In genomic region chr1:1745651-1746565, GRCh38 we compare ENCODE assay signal across 8 cellular contexts. TPM values are rescaled to one million over a fixed set of nuclear protein-coding genes. Genes with fewer than 3 reads are reported as not detected.
A peak's percentile ranks its signal among the peaks of the same experiment; 100 is the strongest.
DNase-seq lines count a peak whose midpoint lies in the region; ATAC-seq and TF ChIP-seq lines count a peak whose summit lies in the region.
"Not testable (repeated sequence)": the region's sequence is repeated elsewhere in the genome, so short reads cannot be mapped to it uniquely, and the experiment has no call there.

No MANE protein-coding gene starts in this region.

- H3K27me3 ChIP-seq in osteoblast (ENCODE audit: insufficient read depth, low read length); stomach: not testable (repeated sequence)

- not testable (repeated sequence) for H3K9me3 ChIP-seq in osteoblast (ENCODE audit: low read depth, low read length); stomach

- not testable (repeated sequence) for TF ChIP-seq POLR2A in stomach (IDR thresholded peaks at IDR 0.05)

- H4K20me1 ChIP-seq in osteoblast (ENCODE audit: insufficient read depth, low read length) = not testable (repeated sequence)

- intact Hi-C loops in stomach (cut with DNase I; ENCODE audit: low total_unique reads) = not testable (repeated sequence)

- 0% methylated on average over 27 to 58 of the region's 101 CpGs; no CpG with 5 or more reads in 1 of the 5 donors for WGBS in stomach, 5 donors

- not testable (repeated sequence) for H3K27me3 Mint-ChIP-seq in HFFc6 (ENCODE audit: insufficient read depth); T-helper 1 cell treated with Interleukin-12 subunit alpha and Interleukin-12 subunit beta and Interleukin-4 antibody, amounts not matched to agents 30 μg/mL and 1 μg/mL, for 36 hours (ENCODE audit: low read depth); activated naive CD8-positive, alpha-beta T cell treated with anti-CD3 and anti-CD28 coated beads, Interleukin-2, amount 10 ng/mL, durations not matched to agents 7 days and 5 days; glutamatergic neuron (ENCODE audit: unreplicated experiment)

- H3K4me1 Mint-ChIP-seq in HFFc6 (ENCODE audit: low read depth); T-helper 1 cell treated with Interleukin-12 subunit alpha and Interleukin-12 subunit beta and Interleukin-4 antibody, amounts not matched to agents 30 μg/mL and 1 μg/mL, for 36 hours (ENCODE audit: low read depth); activated naive CD8-positive, alpha-beta T cell treated with anti-CD3 and anti-CD28 coated beads, Interleukin-2, amount 10 ng/mL, durations not matched to agents 7 days and 5 days; glutamatergic neuron (ENCODE audit: low read depth, unreplicated experiment): not testable (repeated sequence)

- peak overlapping the region; percentile 75 for H3K4me3 Mint-ChIP-seq in HFFc6
- H3K4me3 Mint-ChIP-seq in T-helper 1 cell treated with Interleukin-12 subunit alpha and Interleukin-12 subunit beta and Interleukin-4 antibody, amounts not matched to agents 30 μg/mL and 1 μg/mL, for 36 hours = peak overlapping the region; percentile 10
- H3K4me3 Mint-ChIP-seq in activated naive CD8-positive, alpha-beta T cell treated with anti-CD3 and anti-CD28 coated beads, Interleukin-2, amount 10 ng/mL, durations not matched to agents 7 days and 5 days = peak overlapping the region; percentile 69
- not testable (repeated sequence) for H3K4me3 Mint-ChIP-seq in glutamatergic neuron (ENCODE audit: unreplicated experiment)

- not testable (repeated sequence) for H3K36me3 ChIP-seq in osteoblast (ENCODE audit: insufficient read depth, low read length)
- H3K36me3 ChIP-seq in stomach = peaks cover 0 to 11% (median 4%) of the 10 kb centered on the region in 4 donors

- H3K4me3 ChIP-seq in osteoblast (ENCODE audit: insufficient read depth, low read length) (peak overlapping the region; percentile 58), stomach (peak overlapping the region; percentile 21 to 56 (median 44))

- POLR2A ChIA-PET in activated naive CD8-positive, alpha-beta T cell treated with anti-CD3 and anti-CD28 coated beads, Interleukin-2, amount 10 ng/mL, durations not matched to agents 7 days and 5 days (lab: Charles Lee) = not testable (repeated sequence)

- not testable (repeated sequence) for H3K79me2 ChIP-seq in osteoblast (ENCODE audit: insufficient read depth, low read length)

- not testable (repeated sequence) for TF ChIP-seq CTCF in HFFc6 (IDR thresholded peaks at IDR 0.05); glutamatergic neuron (IDR thresholded peaks at IDR 0.05; ENCODE audit: partially characterized antibody, unreplicated experiment); osteoblast (IDR thresholded peaks at IDR 0.05; ENCODE audit: extremely low read depth, low read depth, low read length)
- TF ChIP-seq CTCF in stomach (IDR thresholded peaks at IDR 0.05) = peak in 2 of 7 experiments; percentile 16 to 51

- peak; percentile 71 for ATAC-seq in activated naive CD8-positive, alpha-beta T cell treated with anti-CD3 and anti-CD28 coated beads, Interleukin-2, amount 10 ng/mL, durations not matched to agents 7 days and 5 days (ENCODE audit: low read depth)

- H3K36me3 Mint-ChIP-seq in HFFc6 (ENCODE audit: low read depth); T-helper 1 cell treated with Interleukin-12 subunit alpha and Interleukin-12 subunit beta and Interleukin-4 antibody, amounts not matched to agents 30 μg/mL and 1 μg/mL, for 36 hours (ENCODE audit: low read depth); activated naive CD8-positive, alpha-beta T cell treated with anti-CD3 and anti-CD28 coated beads, Interleukin-2, amount 10 ng/mL, durations not matched to agents 7 days and 5 days; glutamatergic neuron (ENCODE audit: unreplicated experiment): not testable (repeated sequence)

- not testable (repeated sequence) for H3K4me1 ChIP-seq in osteoblast (ENCODE audit: insufficient read depth, low read length); stomach

- H3K27ac Mint-ChIP-seq in HFFc6 = peak overlapping the region; percentile 84
- H3K27ac Mint-ChIP-seq in T-helper 1 cell treated with Interleukin-12 subunit alpha and Interleukin-12 subunit beta and Interleukin-4 antibody, amounts not matched to agents 30 μg/mL and 1 μg/mL, for 36 hours = peak overlapping the region; percentile 69
- peak overlapping the region; percentile 89 for H3K27ac Mint-ChIP-seq in activated naive CD8-positive, alpha-beta T cell treated with anti-CD3 and anti-CD28 coated beads, Interleukin-2, amount 10 ng/mL, durations not matched to agents 7 days and 5 days
- not testable (repeated sequence) for H3K27ac Mint-ChIP-seq in glutamatergic neuron (ENCODE audit: unreplicated experiment)

- in situ Hi-C loops in G401 (cut with HindIII; ENCODE audit: low sequenced_read_pairs) = not testable (repeated sequence)

- not testable (repeated sequence) for TF ChIP-seq EP300 in stomach (IDR thresholded peaks at IDR 0.05)

- H2AFZ ChIP-seq in osteoblast (ENCODE audit: low read length) = not testable (repeated sequence)

- not testable (repeated sequence) for H3K9me3 Mint-ChIP-seq in HFFc6; T-helper 1 cell treated with Interleukin-12 subunit alpha and Interleukin-12 subunit beta and Interleukin-4 antibody, amounts not matched to agents 30 μg/mL and 1 μg/mL, for 36 hours; activated naive CD8-positive, alpha-beta T cell treated with anti-CD3 and anti-CD28 coated beads, Interleukin-2, amount 10 ng/mL, durations not matched to agents 7 days and 5 days; glutamatergic neuron (ENCODE audit: unreplicated experiment)

- DNase-seq in G401 (ENCODE audit: low spot score) = peak; percentile 50
- DNase-seq in HFFc6 = peak; percentile 66
- DNase-seq in M059J (ENCODE audit: low read depth) = peak; percentile 38
- peak; percentile 95 for DNase-seq in activated naive CD8-positive, alpha-beta T cell treated with anti-CD3 and anti-CD28 coated beads, Interleukin-2, amount 10 ng/mL, durations not matched to agents 7 days and 5 days
- DNase-seq in glutamatergic neuron = peak; percentile 79
- peak; percentile 62 for DNase-seq in osteoblast (ENCODE audit: insufficient read length, low spot score, missing footprints)
- DNase-seq in stomach = peak; percentile 88

- peak overlapping the region; percentile 70 for H3K27ac ChIP-seq in osteoblast (ENCODE audit: low read depth, low read length)
- H3K27ac ChIP-seq in stomach = peak overlapping the region in 4 of 5 donors; percentile 87 to 97 (median 94)

- not testable (repeated sequence) for H3K4me2 ChIP-seq in osteoblast (ENCODE audit: insufficient read depth, low read length)

RNA-seq across cellular contexts. Expression of gene CDK11A, which starts 21.8 kb away (rescaled TPM):
- total RNA-seq in G401 (2014; rRNA removed; shearing (Covaris generic)) = 8.6 and 11.7 TPM in 2 replicates
- total RNA-seq in HFFc6 (2021; fragmentation: NEBNext Ultra II Directional; extraction: Animal tissue kit (Norgen Biotek cat#: 25700)) = 10 to 100 TPM; 23.1 to 27.2 (median 25.0) TPM
- total RNA-seq in M059J (2014; rRNA removed; shearing (Covaris generic)) = 2.6 and 11.0 TPM in 2 replicates
- 100 to 1,000 TPM; 104 to 106 TPM for total RNA-seq in activated naive CD8-positive, alpha-beta T cell treated with anti-CD3 and anti-CD28 coated beads, Interleukin-2, amount 10 ng/mL, durations not matched to agents 7 days and 5 days
- 62.8 TPM for total RNA-seq in glutamatergic neuron (ENCODE audit: unreplicated experiment)
- total RNA-seq in osteoblast = 19.4 and 22.1 TPM in 2 replicates
- 100 to 1,000 TPM in 3 of 5 donors, 10 to 100 TPM in 2; 46.1 to 233 (median 126) TPM for total RNA-seq in stomach
- 10 to 100 TPM; 27.3 to 68.7 (median 31.6) TPM for polyA plus RNA-seq in stomach

RNA-seq across cellular contexts. Expression of gene NADK, which starts 32.4 kb away (rescaled TPM):
- 55.0 and 74.4 TPM in 2 replicates for total RNA-seq in G401 (2014; rRNA removed; shearing (Covaris generic))
- 10 to 100 TPM; 50.3 to 68.8 (median 54.8) TPM for total RNA-seq in HFFc6 (2021; fragmentation: NEBNext Ultra II Directional; extraction: Animal tissue kit (Norgen Biotek cat#: 25700))
- 36.8 and 44.7 TPM in 2 replicates for total RNA-seq in M059J (2014; rRNA removed; shearing (Covaris generic))
- total RNA-seq in activated naive CD8-positive, alpha-beta T cell treated with anti-CD3 and anti-CD28 coated beads, Interleukin-2, amount 10 ng/mL, durations not matched to agents 7 days and 5 days = 10 to 100 TPM; 69.7 to 74.3 TPM
- total RNA-seq in glutamatergic neuron (ENCODE audit: unreplicated experiment) (66.0 TPM), osteoblast (43.9 and 45.6 TPM in 2 replicates), stomach (100 to 1,000 TPM in 3 of 5 donors, 10 to 100 TPM in 2; 69.9 to 202 (median 102) TPM)
- polyA plus RNA-seq in stomach = 10 to 100 TPM; 38.6 to 63.2 (median 45.9) TPM

RNA-seq across cellular contexts. Expression of gene SLC35E2B, which starts 53.3 kb away (rescaled TPM):
- total RNA-seq in G401 (2014; rRNA removed; shearing (Covaris generic)) = 17.8 and 25.2 TPM in 2 replicates
- 10 to 100 TPM; 30.1 to 40.9 (median 33.4) TPM for total RNA-seq in HFFc6 (2021; fragmentation: NEBNext Ultra II Directional; extraction: Animal tissue kit (Norgen Biotek cat#: 25700))
- 11.5 and 25.5 TPM in 2 replicates for total RNA-seq in M059J (2014; rRNA removed; shearing (Covaris generic))
- 10 to 100 TPM; 75.3 to 77.0 TPM for total RNA-seq in activated naive CD8-positive, alpha-beta T cell treated with anti-CD3 and anti-CD28 coated beads, Interleukin-2, amount 10 ng/mL, durations not matched to agents 7 days and 5 days
- 151 TPM for total RNA-seq in glutamatergic neuron (ENCODE audit: unreplicated experiment)
- total RNA-seq in osteoblast = 33.0 and 38.4 TPM in 2 replicates
- total RNA-seq in stomach = 100 to 1,000 TPM in 1 of 5 donors, 10 to 100 TPM in 4; 16.9 to 105 (median 64.5) TPM
- 10 to 100 TPM; 11.2 to 16.7 (median 11.3) TPM for polyA plus RNA-seq in stomach

Comparison
In these comparisons a context has a peak if more than half of its experiments do, and no peak if none do; other contexts are left out.
1. Peak in every context shown above with its lines: DNase-seq, ATAC-seq, H3K4me3 ChIP-seq and H3K27ac ChIP-seq.
2. DNase-seq: peak in every context shown above with its lines; median percentile 95 in activated naive CD8-positive, alpha-beta T cell treated with anti-CD3 and anti-CD28 coated beads, Interleukin-2, amount 10 ng/mL, durations not matched to agents 7 days and 5 days; 88 in stomach; 79 in glutamatergic neuron; 66 in HFFc6; 62 in osteoblast; 50 in G401; 38 in M059J.